23 cellular contexts compared by ENCODE assay signal in genomic region chr12:120359159-120359527, GRCh38. TPM values are rescaled to one million over a fixed set of nuclear protein-coding genes. Genes with fewer than 3 reads are reported as not detected.
DNase-seq lines count a peak whose midpoint lies in the region; TF ChIP-seq lines count a peak whose summit lies in the region.
"Had no signal": no experiment of that assay in that cellular context is flagged by ENCODE, and none has a peak within 500 bp of the region (broad histone marks: within the 10 kb centered on the region; RNA-seq: fewer than 3 reads in every experiment).

No MANE protein-coding gene starts in this region.

- TF ChIP-seq CTCF in brain (conservative IDR thresholded peaks at IDR 0.05) (no peak), progenitor cell of endocrine pancreas (IDR thresholded peaks at IDR 0.05; ENCODE audit: unreplicated experiment) (no peak), transverse colon (IDR thresholded peaks at IDR 0.05) (no peak)

- H2BK15ac ChIP-seq in mesendoderm (replicated peaks; ENCODE audit: low read depth) = no peak overlapping the region

- H3K27ac ChIP-seq in HUES64 (ENCODE audit: low read depth, low read length) = peak overlapping the region; percentile 61
- H3K27ac ChIP-seq in mesendoderm (ENCODE audit: low read depth, low read length) = no peak overlapping the region
- no peak overlapping the region for H3K27ac ChIP-seq in transverse colon
- H3K27ac ChIP-seq: BLaER1, Peyer's patch, SJSA1 had no signal

- H3K4me3 Mint-ChIP-seq in brain (peak overlapping the region in 2 of 5 experiments; percentile 8 to 27), progenitor cell of endocrine pancreas (ENCODE audit: low read depth) (no peak overlapping the region)
- H3K4me3 Mint-ChIP-seq: CD4-positive, alpha-beta T cell had no signal

- peak overlapping the region; percentile 47 to 98 (median 93) for H3K27ac Mint-ChIP-seq in brain
- H3K27ac Mint-ChIP-seq in progenitor cell of endocrine pancreas = peak overlapping the region; percentile 40
- H3K27ac Mint-ChIP-seq: CD4-positive, alpha-beta T cell had no signal

- no peak overlapping the region for H4K8ac ChIP-seq in mesendoderm (ENCODE audit: low read depth, low read length)

- peak overlapping the region; percentile 49 for H3K56ac ChIP-seq in mesendoderm (ENCODE audit: low read length)

- no peak overlapping the region for H4K5ac ChIP-seq in mesendoderm (ENCODE audit: low read length)

- H3K27me3 ChIP-seq in HUES64 (ENCODE audit: insufficient read depth, low read length) (no peaks in the 10 kb centered on the region), mesendoderm (ENCODE audit: insufficient read depth, low read length, poor library complexity) (no peaks in the 10 kb centered on the region), transverse colon (peaks cover 4% of the 10 kb centered on the region)
- H3K27me3 ChIP-seq: Peyer's patch had no signal

- H3K36me3 Mint-ChIP-seq in brain = peaks cover 59% of the 10 kb centered on the region
- peaks cover 37% of the 10 kb centered on the region for H3K36me3 Mint-ChIP-seq in progenitor cell of endocrine pancreas (ENCODE audit: insufficient read depth)

- peaks cover 3% of the 10 kb centered on the region for H3K79me1 ChIP-seq in mesendoderm (ENCODE audit: low read length)

- H3K27me3 Mint-ChIP-seq in brain (no peaks in the 10 kb centered on the region), progenitor cell of endocrine pancreas (no peaks in the 10 kb centered on the region)

- 93% methylated on average over 1 of the region's 1 CpG for WGBS in HUES64
- WGBS in mesendoderm (ENCODE audit: extremely low coverage, insufficient coverage, low lambda C conversion rate) = no CpG with 5 or more reads among the region's 1 CpG
- WGBS in transverse colon (ENCODE audit: low coverage in 1 of 2), 2 donors = 90 to 100% methylated on average over 1 of the region's 1 CpG

- no peak for TF ChIP-seq EP300 in transverse colon (IDR thresholded peaks at IDR 0.05; ENCODE audit: low read depth)

- TF ChIP-seq POLR2A in transverse colon (IDR thresholded peaks at IDR 0.05) = no peak

- H3K9ac ChIP-seq in HUES64 (ENCODE audit: low read depth, low read length) (no peak overlapping the region), mesendoderm (ENCODE audit: low read length) (no peak overlapping the region)
- H3K9ac ChIP-seq: BLaER1 had no signal

- H2AK5ac ChIP-seq in mesendoderm (ENCODE audit: low read length) = no peak overlapping the region

- H3K4me1 Mint-ChIP-seq in brain (peaks cover 76% of the 10 kb centered on the region), progenitor cell of endocrine pancreas (ENCODE audit: low read depth) (peaks cover 32% of the 10 kb centered on the region)

- H3K79me2 ChIP-seq in mesendoderm (ENCODE audit: control insufficient read depth, insufficient read depth, low read length) = peaks cover 3% of the 10 kb centered on the region

- H3K18ac ChIP-seq in mesendoderm (ENCODE audit: low read length) = no peak overlapping the region

- DNase-seq in mesendoderm (no peak), progenitor cell of endocrine pancreas (ENCODE audit: low spot score, unreplicated experiment) (no peak), RPMI8226 (no peak), NCI-H1694 treated with DMSO at 0.1 percent for 48 hours (lab: John Stamatoyannopoulos, UW) (no peak), transverse colon (no peak)
- DNase-seq: Caco-2; CD4-positive, alpha-beta T cell; DND-41; GOT3; KBM-7; MM.1S; NCI-H1048; NCI-H1436; NCI-H1930; NCI-H510A; NCI-H748 treated with DMSO at 0.1 percent for 48 hours; Peyer's patch had no signal

- H3K4me1 ChIP-seq in HUES64 (ENCODE audit: insufficient read depth, low read length) = peaks cover 40% of the 10 kb centered on the region
- peaks cover 16% of the 10 kb centered on the region for H3K4me1 ChIP-seq in mesendoderm (ENCODE audit: control insufficient read depth, low read depth, low read length)
- H3K4me1 ChIP-seq in transverse colon = peaks cover 0 to 16% (median 4%) of the 10 kb centered on the region in 4 donors
- H3K4me1 ChIP-seq: Caco-2 had no signal

- H2BK5ac ChIP-seq in mesendoderm (ENCODE audit: low read length) = no peak overlapping the region

- no peak overlapping the region for H3K4me2 ChIP-seq in mesendoderm (ENCODE audit: low read length)
- H3K4me2 ChIP-seq: BLaER1 had no signal

- in situ Hi-C loops in transverse colon (cut with MboI; ENCODE audit: low pct_ligation_motif_present in 1 of 4, low pct_unique_long_range_greater_than_20kb in 1 of 4, low sequenced_read_pairs in 3 of 4) = loop anchor here in 2 of 4 donors (5.0 to 10.0 kb wide), 2 partner anchors 68 to 76 kb away; partner anchors contain the start of gene COX6A1 (in 1 of the 2)

- H3K23ac ChIP-seq in mesendoderm (ENCODE audit: low read length) = no peak overlapping the region

- no peak overlapping the region for H2BK120ac ChIP-seq in mesendoderm (ENCODE audit: low read depth, low read length)

- intact Hi-C loops in transverse colon (cut with DNase I; ENCODE audit: low total_unique reads) = loop anchor here (5.0 kb wide), 1 partner anchor 68 kb away; no protein-coding TSS in a partner anchor

- no peak overlapping the region for H3K4me3 ChIP-seq in HUES64 (ENCODE audit: low read length)
- no peak overlapping the region for H3K4me3 ChIP-seq in mesendoderm (ENCODE audit: low read length)
- H3K4me3 ChIP-seq in transverse colon = no peak overlapping the region
- H3K4me3 ChIP-seq: BLaER1, GM12878, Peyer's patch, SJSA1 had no signal

- H3K9me3 Mint-ChIP-seq in brain (no peaks in the 10 kb centered on the region), progenitor cell of endocrine pancreas (ENCODE audit: low read depth) (no peaks in the 10 kb centered on the region)
- H3K9me3 Mint-ChIP-seq: CD4-positive, alpha-beta T cell had no signal

- H3K36me3 ChIP-seq in HUES64 (ENCODE audit: insufficient read depth, low read length) (peaks cover 61% of the 10 kb centered on the region), mesendoderm (ENCODE audit: control insufficient read depth, insufficient read depth, low read length) (peaks cover 11% of the 10 kb centered on the region), transverse colon (no peaks in the 10 kb centered on the region)
- H3K36me3 ChIP-seq: BLaER1, Peyer's patch, SJSA1 had no signal

- H3K4ac ChIP-seq in mesendoderm (ENCODE audit: low read depth, low read length) = no peak overlapping the region

- H3K9me3 ChIP-seq in HUES64 (ENCODE audit: insufficient read depth, low read depth, low read length) (no peaks in the 10 kb centered on the region), transverse colon (no peaks in the 10 kb centered on the region)
- H3K9me3 ChIP-seq: BLaER1, Caco-2, Peyer's patch, SJSA1 had no signal

RNA-seq across cellular contexts. Expression of gene MSI1, which starts 9.8 kb away (rescaled TPM):
- 27.8 TPM for polyA plus RNA-seq in HUES64 (2013, experiment 1 of 2)
- 32.8 TPM for polyA plus RNA-seq in HUES64 (2013, experiment 2 of 2)
- polyA plus RNA-seq in brain (ENCODE audit: insufficient read depth, low read depth, low replicate concordance) = 69.7 TPM
- polyA plus RNA-seq in mesendoderm (2013, experiment 1 of 2) = 30.8 TPM
- polyA plus RNA-seq in mesendoderm (2013, experiment 2 of 2) = 29.9 TPM
- 122 and 127 TPM in 2 replicates for total RNA-seq in progenitor cell of endocrine pancreas
- total RNA-seq in transverse colon = 1 to 10 TPM in 1 of 4 donors, under 1 TPM in 1, not detected in 2; 0.82 to 7.5 TPM
- total RNA-seq: CD4-positive, alpha-beta T cell; GM12878; OCI-LY7; SJSA1 had no signal

RNA-seq across cellular contexts. Expression of gene PLA2G1B, which starts 31.6 kb away (rescaled TPM):
- polyA plus RNA-seq in HUES64 (2013, experiment 1 of 2) = not detected
- polyA plus RNA-seq in HUES64 (2013, experiment 2 of 2) = not detected
- not detected for polyA plus RNA-seq in brain (ENCODE audit: insufficient read depth, low read depth, low replicate concordance)
- not detected for polyA plus RNA-seq in mesendoderm (2013, experiment 1 of 2)
- not detected for polyA plus RNA-seq in mesendoderm (2013, experiment 2 of 2)
- total RNA-seq in progenitor cell of endocrine pancreas (0.60 TPM in 1 of 2 replicates, not detected in the other), transverse colon (not detected)
- total RNA-seq: Caco-2; CD4-positive, alpha-beta T cell; GM12878; OCI-LY7; Peyer's patch; SJSA1 had no signal
- polyA plus RNA-seq: GM12878 had no signal

RNA-seq across cellular contexts. Expression of gene SIRT4, which starts 57.0 kb away (rescaled TPM):
- 0.85 TPM for polyA plus RNA-seq in HUES64 (2013, experiment 1 of 2)
- polyA plus RNA-seq in HUES64 (2013, experiment 2 of 2) = 2.0 TPM
- 2.0 TPM for polyA plus RNA-seq in brain (ENCODE audit: insufficient read depth, low read depth, low replicate concordance)
- 0.88 TPM for polyA plus RNA-seq in mesendoderm (2013, experiment 1 of 2)
- 0.81 TPM for polyA plus RNA-seq in mesendoderm (2013, experiment 2 of 2)
- 4.5 and 4.9 TPM in 2 replicates for total RNA-seq in progenitor cell of endocrine pancreas
- total RNA-seq in transverse colon = 1 to 10 TPM in 1 of 4 donors, under 1 TPM in 1, not detected in 2; 0.95 to 1.9 TPM

Comparison
In these comparisons a context has a peak if more than half of its experiments do, and no peak if none do; other contexts are left out.
1. RNA of gene MSI1, which starts 9.8 kb away (total RNA-seq): 122 to 127 TPM in progenitor cell of endocrine pancreas; 0.82 to 7.5 TPM in transverse colon; every median in the first group is over 10 times any median in the second.